21 cellular contexts compared by ENCODE assay signal in the genomic region with DNA sequence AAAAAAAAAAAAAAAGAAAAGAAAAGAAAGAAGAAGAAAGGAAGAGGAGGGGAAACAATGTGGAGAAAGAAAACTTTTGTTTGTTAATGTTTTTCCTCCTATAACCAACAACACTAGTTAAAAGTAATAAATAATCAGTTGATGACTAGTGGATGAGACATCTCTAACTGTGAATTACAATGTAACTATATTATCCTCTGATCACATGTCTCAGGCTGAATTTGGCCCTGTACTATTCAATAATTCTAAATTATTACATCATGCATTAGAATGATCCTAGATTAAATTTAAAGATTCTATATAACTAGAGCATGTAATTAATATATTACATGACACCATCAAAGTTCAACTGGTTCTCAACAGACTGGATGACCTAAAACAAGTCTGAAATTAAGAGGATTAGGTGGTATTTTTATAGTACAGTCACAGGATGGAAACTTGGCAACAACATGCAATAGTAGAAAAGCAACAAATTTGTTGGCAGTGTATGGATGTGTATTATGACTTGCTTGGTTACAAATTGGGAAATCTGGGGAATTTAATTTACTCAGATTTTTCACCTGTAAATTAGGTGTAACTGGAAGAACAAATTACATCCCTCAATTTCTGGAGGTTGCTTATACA.
"Had no signal": no experiment of that assay in that cellular context is flagged by ENCODE, and none has a peak within 500 bp of the region (broad histone marks: within the 10 kb centered on the region; RNA-seq: fewer than 3 reads in every experiment).

No MANE protein-coding gene starts in this region.

- H3K27ac Mint-ChIP-seq: activated B cell treated with CpG ODN at 0.5 μM for 24 hours; activated CD4-positive, alpha-beta T cell treated with anti-CD3 and anti-CD28 coated beads, Interleukin-2, amount 10 ng/mL, durations not matched to agents 24 days and 14 days; activated CD8-positive, alpha-beta T cell treated with anti-CD3 and anti-CD28 coated beads, Interleukin-2, amount 10 ng/mL, durations not matched to agents 7 days and 5 days; activated naive CD4-positive, alpha-beta T cell treated with anti-CD3 and anti-CD28 coated beads, Interleukin-2, amount 50 U/mL, for 72 hours; endodermal cell; memory B cell; T-helper 2 cell treated with Interferon-gamma antibody and Interleukin-4, amounts not matched to agents 5 μg/mL and 100 μg/mL, for 36 hours had no signal

- DNase-seq: activated B cell treated with CpG ODN at 0.5 μM for 24 hours; activated CD4-positive, alpha-beta T cell treated with anti-CD3 and anti-CD28 coated beads, Interleukin-2, amount 10 ng/mL, durations not matched to agents 24 days and 14 days; activated CD8-positive, alpha-beta memory T cell treated with anti-CD3 and anti-CD28 coated beads, Interleukin-2, amount 50 U/mL, for 4 hours; activated CD8-positive, alpha-beta T cell treated with anti-CD3 and anti-CD28 coated beads, Interleukin-2, amount 10 ng/mL, durations not matched to agents 7 days and 5 days; activated effector memory CD4-positive, alpha-beta T cell treated with anti-CD3 and anti-CD28 coated beads, Interleukin-2, amount 50 U/mL, for 16 hours; activated T-cell treated with anti-CD3 and anti-CD28 coated beads, Interleukin-2, amount 50 U/mL, for 48 hours; brain microvascular endothelial cell; dorsolateral prefrontal cortex; endodermal cell; left lung; nucleus accumbens; right cardiac atrium; stimulated activated naive CD8-positive, alpha-beta T cell treated with anti-CD3 and anti-CD28 coated beads, Interleukin-15, Interleukin-2, amounts not matched to agents 100 U/mL and 50 U/mL, for 24 hours; trophoblast cell had no signal

- H3K9me3 ChIP-seq: esophagus muscularis mucosa, gastroesophageal sphincter, suprapubic skin had no signal

- H3K36me3 ChIP-seq: brain microvascular endothelial cell, esophagus muscularis mucosa, gastroesophageal sphincter, left lung, suprapubic skin had no signal

- H3K27me3 Mint-ChIP-seq: activated B cell treated with CpG ODN at 0.5 μM for 24 hours; activated CD4-positive, alpha-beta T cell treated with anti-CD3 and anti-CD28 coated beads, Interleukin-2, amount 10 ng/mL, durations not matched to agents 24 days and 14 days; memory B cell had no signal

- H3K9me3 Mint-ChIP-seq: activated B cell treated with CpG ODN at 0.5 μM for 24 hours; activated CD4-positive, alpha-beta T cell treated with anti-CD3 and anti-CD28 coated beads, Interleukin-2, amount 10 ng/mL, durations not matched to agents 24 days and 14 days; memory B cell; T-helper 2 cell treated with Interferon-gamma antibody and Interleukin-4, amounts not matched to agents 5 μg/mL and 100 μg/mL, for 36 hours had no signal

- H3K4me1 Mint-ChIP-seq: activated B cell treated with CpG ODN at 0.5 μM for 24 hours; activated CD4-positive, alpha-beta T cell treated with anti-CD3 and anti-CD28 coated beads, Interleukin-2, amount 10 ng/mL, durations not matched to agents 24 days and 14 days; endodermal cell had no signal

- H3K27me3 ChIP-seq: brain microvascular endothelial cell, dorsolateral prefrontal cortex, esophagus muscularis mucosa, gastroesophageal sphincter, left lung, suprapubic skin had no signal

- H3K27ac ChIP-seq: brain microvascular endothelial cell, dorsolateral prefrontal cortex, esophagus muscularis mucosa, gastroesophageal sphincter, left lung, suprapubic skin had no signal

- H3K4me1 ChIP-seq: left lung had no signal

- H3K4me3 ChIP-seq: dorsolateral prefrontal cortex, esophagus muscularis mucosa, gastroesophageal sphincter, left lung, suprapubic skin had no signal

- H3K36me3 Mint-ChIP-seq: activated naive CD4-positive, alpha-beta T cell treated with anti-CD3 and anti-CD28 coated beads, Interleukin-2, amount 50 U/mL, for 72 hours; memory B cell had no signal

- ATAC-seq: activated CD8-positive, alpha-beta T cell treated with anti-CD3 and anti-CD28 coated beads, Interleukin-2, amount 10 ng/mL, durations not matched to agents 7 days and 5 days; activated naive CD4-positive, alpha-beta T cell treated with anti-CD3 and anti-CD28 coated beads, Interleukin-2, amount 50 U/mL, for 72 hours; gastroesophageal sphincter; left lung; right cardiac atrium; stimulated activated naive CD8-positive, alpha-beta T cell treated with anti-CD3 and anti-CD28 coated beads, Interleukin-15, Interleukin-2, amounts not matched to agents 100 U/mL and 50 U/mL, for 24 hours had no signal

- H3K4me3 Mint-ChIP-seq: activated B cell treated with CpG ODN at 0.5 μM for 24 hours; activated CD4-positive, alpha-beta T cell treated with anti-CD3 and anti-CD28 coated beads, Interleukin-2, amount 10 ng/mL, durations not matched to agents 24 days and 14 days; activated CD8-positive, alpha-beta T cell treated with anti-CD3 and anti-CD28 coated beads, Interleukin-2, amount 10 ng/mL, durations not matched to agents 7 days and 5 days; endodermal cell; memory B cell; nephron; T-helper 2 cell treated with Interferon-gamma antibody and Interleukin-4, amounts not matched to agents 5 μg/mL and 100 μg/mL, for 36 hours had no signal
